ENCODE assay signal across 22 cellular contexts in the genomic region with DNA sequence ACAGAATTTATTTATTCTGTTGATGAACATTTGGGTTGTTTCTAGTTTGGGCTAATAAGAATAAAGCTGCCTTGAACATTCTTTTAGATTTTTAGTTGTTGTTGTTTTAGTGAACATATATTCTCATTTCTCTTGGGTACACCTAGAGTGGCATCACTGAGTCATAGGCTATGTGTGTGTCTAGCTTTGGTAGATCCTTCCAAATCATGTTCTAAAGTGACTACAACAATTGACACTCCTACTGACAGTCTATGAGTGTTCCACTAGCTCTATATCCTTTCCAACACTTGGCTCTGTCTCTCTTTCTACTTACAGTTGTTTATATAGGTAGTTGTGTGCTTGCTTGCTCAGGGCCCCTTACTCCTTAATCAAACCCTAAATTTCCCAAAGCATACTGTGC.
A peak's percentile ranks its signal among the peaks of the same experiment; 100 is the strongest.
DNase-seq lines count a peak whose midpoint lies in the region; ATAC-seq, FAIRE-seq and TF ChIP-seq lines count a peak whose summit lies in the region.
"Had no signal": no experiment of that assay in that cellular context is flagged by ENCODE, and none has a peak within 500 bp of the region (broad histone marks: within the 10 kb centered on the region; RNA-seq: fewer than 3 reads in every experiment).

No MANE protein-coding gene starts in this region.

- H3K27me3 ChIP-seq in body of pancreas (no peaks in the 10 kb centered on the region), esophagus (ENCODE audit: control insufficient read depth in 1 of 2, insufficient read depth in 2 of 2, low read length in 2 of 2) (no peaks in the 10 kb centered on the region), lower lobe of right lung (ENCODE audit: low read depth) (no peaks in the 10 kb centered on the region), PC-3 (ENCODE audit: low read length) (no peaks in the 10 kb centered on the region)
- H3K27me3 ChIP-seq: BLaER1 treated with 17β-estradiol and CSF1 and Interleukin-3, amounts not matched to agents 10 nM and 100 nM had no signal

- H4K20me1 ChIP-seq in PC-3 (ENCODE audit: low read length) = no peaks in the 10 kb centered on the region
- H4K20me1 ChIP-seq: BLaER1 treated with 17β-estradiol and CSF1 and Interleukin-3, amounts not matched to agents 10 nM and 100 nM had no signal

- H3K27ac ChIP-seq in body of pancreas = peak overlapping the region in 3 of 4 donors; percentile 67 to 89 (median 81)
- peak overlapping the region; percentile 71 to 83 for H3K27ac ChIP-seq in esophagus (ENCODE audit: low read depth in 2 of 2, low read length in 1 of 2)
- peak overlapping the region; percentile 7 for H3K27ac ChIP-seq in lower lobe of right lung
- no peak overlapping the region for H3K27ac ChIP-seq in PC-3 (ENCODE audit: low read length)
- H3K27ac ChIP-seq: A549 had no signal

- CTCF ChIA-PET in PC-3 (lab: Charles Lee) = no interaction called here

- no peak for TF ChIP-seq POLR2A in GM12891 (IDR thresholded peaks at IDR 0.05; ENCODE audit: low read depth, low read length)
- no peak for TF ChIP-seq POLR2A in body of pancreas (IDR thresholded peaks at IDR 0.05)

- peak; percentile 43 for FAIRE-seq in GM12891 (lab: Jason Lieb, UNC)
- FAIRE-seq: A549, H54 had no signal

- H3F3A ChIP-seq in PC-3 (ENCODE audit: low read length, unreplicated experiment) = no peaks in the 10 kb centered on the region

- H3K9me3 ChIP-seq in body of pancreas = no peaks in the 10 kb centered on the region
- H3K9me3 ChIP-seq in esophagus (ENCODE audit: control insufficient read depth in 2 of 2, insufficient read depth in 1 of 2, low read depth in 1 of 2, low read length in 1 of 2) = no peaks in the 10 kb centered on the region
- H3K9me3 ChIP-seq in lower lobe of right lung = no peaks in the 10 kb centered on the region
- no peaks in the 10 kb centered on the region for H3K9me3 ChIP-seq in PC-3 (ENCODE audit: low read length)
- H3K9me3 ChIP-seq: A549; BLaER1 treated with 17β-estradiol and CSF1 and Interleukin-3, amounts not matched to agents 10 nM and 100 nM had no signal

- H3K79me2 ChIP-seq in PC-3 (ENCODE audit: low read length) = no peaks in the 10 kb centered on the region

- no peak for ATAC-seq in body of pancreas
- ATAC-seq in lower lobe of right lung = no peak
- no peak for ATAC-seq in PC-3
- ATAC-seq: A549; CD8-positive, alpha-beta T cell had no signal

- TF ChIP-seq CTCF in body of pancreas (IDR thresholded peaks at IDR 0.05) (no peak), lower lobe of right lung (IDR thresholded peaks at IDR 0.05) (no peak), PC-3 (conservative IDR thresholded peaks at IDR 0.05; ENCODE audit: low read depth, low read length) (no peak)

- no peaks in the 10 kb centered on the region for H3K36me3 ChIP-seq in body of pancreas (replicated peaks in 1 of 2; ENCODE audit: insufficient read depth in 1 of 2, low read depth in 2 of 2)
- peaks cover 0 to 3% of the 10 kb centered on the region in 2 donors for H3K36me3 ChIP-seq in esophagus (ENCODE audit: control insufficient read depth in 2 of 2, insufficient read depth in 2 of 2, low read length in 1 of 2)
- H3K36me3 ChIP-seq in lower lobe of right lung = no peaks in the 10 kb centered on the region
- no peaks in the 10 kb centered on the region for H3K36me3 ChIP-seq in PC-3 (ENCODE audit: low read depth, low read length)
- H3K36me3 ChIP-seq: BLaER1 treated with 17β-estradiol and CSF1 and Interleukin-3, amounts not matched to agents 10 nM and 100 nM had no signal

- H2AFZ ChIP-seq in PC-3 (ENCODE audit: low read length) = no peak overlapping the region

- POLR2A ChIA-PET in PC-3 (lab: Charles Lee; ENCODE audit: unreplicated experiment) = no interaction called here

- H3K4me2 ChIP-seq in PC-3 (ENCODE audit: low read length) = no peak overlapping the region
- H3K4me2 ChIP-seq: A549 had no signal

- intact Hi-C loops in body of pancreas (cut with DNase I) = no loop called here
- intact Hi-C loops in lower lobe of right lung (cut with DNase I) = no loop called here
- intact Hi-C loops in posterior cingulate gyrus (cut with DNase I) = no loop called here
- intact Hi-C loops in PC-3 (cut with micrococcal nuclease) = no loop called here

- no peak overlapping the region for H3K9ac ChIP-seq in PC-3 (ENCODE audit: low read length)

- DNase-seq in GM12891 (ENCODE audit: insufficient read length, low spot score) = no peak
- DNase-seq in body of pancreas = no peak
- no peak for DNase-seq in lower lobe of right lung
- DNase-seq in posterior cingulate gyrus = no peak
- no peak for DNase-seq in PC-3
- DNase-seq in stimulated activated naive CD4-positive, alpha-beta T cell treated with Interleukin-2 at 50 U/mL for 16 hours (lab: John Stamatoyannopoulos, UW) = no peak
- DNase-seq in NCI-H2171 treated with DMSO at 0.1 percent for 48 hours (lab: John Stamatoyannopoulos, UW) = no peak
- DNase-seq: AML-193; CD8-positive, alpha-beta T cell; DMS79 treated with DMSO at 0.1 percent for 48 hours; GF-D8; NCI-H1092 treated with DMSO at 0.1 percent for 48 hours; NCI-H1436; NCI-H187; NCI-H446; NCI-H524 treated with DMSO at 0.1 percent for 48 hours; NCI-H774; SHP77 had no signal

- H3K4me1 ChIP-seq in body of pancreas (peaks cover 7% of the 10 kb centered on the region), esophagus (ENCODE audit: control insufficient read depth in 2 of 2, insufficient read depth in 2 of 2, low read length in 1 of 2) (peaks cover 0 to 12% of the 10 kb centered on the region in 2 donors), lower lobe of right lung (peaks cover 5% of the 10 kb centered on the region), PC-3 (ENCODE audit: insufficient read depth, low read length) (peaks cover 5% of the 10 kb centered on the region; the same call in 1 of the 2 replicates)

- no peak overlapping the region for H3K4me3 ChIP-seq in body of pancreas
- no peak overlapping the region for H3K4me3 ChIP-seq in esophagus (ENCODE audit: low read depth in 1 of 2, low read length in 2 of 2)
- H3K4me3 ChIP-seq in lower lobe of right lung = no peak overlapping the region
- H3K4me3 ChIP-seq in PC-3 (ENCODE audit: low read length) = no peak overlapping the region
- H3K4me3 ChIP-seq: A549; BLaER1 treated with 17β-estradiol and CSF1 and Interleukin-3, amounts not matched to agents 10 nM and 100 nM had no signal

- no TSS peak for BruUV-seq in PC-3 (replicated peaks; lab: Mats Ljungman, UMichigan)

- H3K9me2 ChIP-seq in PC-3 (replicated peaks; ENCODE audit: low read length) = no peaks in the 10 kb centered on the region

TF ChIP-seq in GM12891, 5 proteins besides CTCF, POLR2A, EP300 and RAD21:
- TF ChIP-seq SPI1 (IDR thresholded peaks at IDR 0.05; ENCODE audit: low read depth, low read length) (no peak), POU2F2 (IDR thresholded peaks at IDR 0.05; ENCODE audit: low read depth, low read length) (no peak), PAX5 (IDR thresholded peaks at IDR 0.05; ENCODE audit: insufficient read depth, low read length, severe bottlenecking) (no peak), TAF1 (IDR thresholded peaks at IDR 0.05; ENCODE audit: low read depth, low read length) (no peak), POLR2AphosphoS5 (IDR thresholded peaks at IDR 0.05; ENCODE audit: low read depth, low read length) (no peak)
